Comparison of ENCODE assay signal across 15 cellular contexts in genomic region chr10:30047924-30048531, GRCh38. TPM values are rescaled to one million over a fixed set of nuclear protein-coding genes. Genes with fewer than 3 reads are reported as not detected.
DNase-seq lines count a peak whose midpoint lies in the region; ATAC-seq and TF ChIP-seq lines count a peak whose summit lies in the region.
"Had no signal": no experiment of that assay in that cellular context is flagged by ENCODE, and none has a peak within 500 bp of the region (broad histone marks: within the 10 kb centered on the region; RNA-seq: fewer than 3 reads in every experiment).

No MANE protein-coding gene starts in this region.

- no peak overlapping the region for H3K9ac ChIP-seq in DND-41 (ENCODE audit: low read depth, low read length)

- H3K9me3 ChIP-seq in DND-41 (ENCODE audit: insufficient read depth, low read length, severe bottlenecking): no peaks in the 10 kb centered on the region
- H3K9me3 ChIP-seq: mucosa of descending colon had no signal

- no peak overlapping the region for H2AFZ ChIP-seq in DND-41 (ENCODE audit: low read depth, low read length)

- ATAC-seq in DND-41 (ENCODE audit: insufficient read depth, low read depth) (0 out of 3 replicates have a peak, but pooled peaks have one; percentile 33), HG02642 (IDR thresholded peaks at IDR 0.05; ENCODE audit: poor library complexity, unreplicated experiment) (no peak)
- ATAC-seq: mucosa of descending colon had no signal

- DNase-seq in activated naive CD4-positive, alpha-beta T cell (lab: John Stamatoyannopoulos, UW): no peak
- DNase-seq in DND-41 (no peak), DMS79 (lab: John Stamatoyannopoulos, UW) (no peak), NCI-H1092 treated with DMSO at 0.1 percent for 48 hours (lab: John Stamatoyannopoulos, UW) (no peak)
- DNase-seq in activated T-helper 1 cell treated with anti-CD3 and anti-CD28 coated beads, Interleukin-12 subunit alpha, Interleukin-12 subunit beta, Interleukin-2, Interleukin-4 antibody, amounts not matched to agents 30 ng/mL and 10 ng/mL and 1 ng/mL, durations not matched to agents 14 hours and 24 hours and 36 hours (ENCODE audit: low spot score): peak; percentile 18
- DNase-seq: IMR-90; MM.1S; mucosa of descending colon; NCI-H187; NCI-H226; NK-92 treated with Interleukin-12 subunit alpha and Interleukin-12 subunit beta, amount 100 ng/mL, for 24 hours; RPMI8226 had no signal

- no peak overlapping the region for H3K27ac ChIP-seq in DND-41 (ENCODE audit: low read length)

- peaks cover 22% of the 10 kb centered on the region for H3K4me1 Mint-ChIP-seq in activated naive CD4-positive, alpha-beta T cell treated with anti-CD3 and anti-CD28 coated beads, Interleukin-2, amount 50 U/mL, for 24 hours
- H3K4me1 Mint-ChIP-seq in activated T-helper 1 cell treated with anti-CD3 and anti-CD28 coated beads, Interleukin-12 subunit alpha, Interleukin-12 subunit beta, Interleukin-2, Interleukin-4 antibody, amounts not matched to agents 30 ng/mL and 10 ng/mL and 1 ng/mL, durations not matched to agents 14 hours and 24 hours and 36 hours (ENCODE audit: low read depth): peaks cover 23% of the 10 kb centered on the region
- H3K4me1 Mint-ChIP-seq in stimulated activated naive CD8-positive, alpha-beta T cell treated with anti-CD3 and anti-CD28 coated beads, Interleukin-15, Interleukin-2, amounts not matched to agents 100 ng/mL and 50 ng/mL, for 24 hours (ENCODE audit: low read depth): peaks cover 25% of the 10 kb centered on the region

- H3K27me3 ChIP-seq in DND-41 (ENCODE audit: insufficient read depth, low read length, poor library complexity): no peaks in the 10 kb centered on the region

- no peak overlapping the region for H3K27ac Mint-ChIP-seq in activated naive CD4-positive, alpha-beta T cell treated with anti-CD3 and anti-CD28 coated beads, Interleukin-2, amount 50 U/mL, for 24 hours
- H3K27ac Mint-ChIP-seq in activated T-helper 1 cell treated with anti-CD3 and anti-CD28 coated beads, Interleukin-12 subunit alpha, Interleukin-12 subunit beta, Interleukin-2, Interleukin-4 antibody, amounts not matched to agents 30 ng/mL and 10 ng/mL and 1 ng/mL, durations not matched to agents 14 hours and 24 hours and 36 hours: no peak overlapping the region
- H3K27ac Mint-ChIP-seq in stimulated activated naive CD8-positive, alpha-beta T cell treated with anti-CD3 and anti-CD28 coated beads, Interleukin-15, Interleukin-2, amounts not matched to agents 100 ng/mL and 50 ng/mL, for 24 hours: no peak overlapping the region

- H3K4me3 Mint-ChIP-seq in activated naive CD4-positive, alpha-beta T cell treated with anti-CD3 and anti-CD28 coated beads, Interleukin-2, amount 50 U/mL, for 24 hours: peak overlapping the region; percentile 66
- peak overlapping the region; percentile 63 for H3K4me3 Mint-ChIP-seq in activated T-helper 1 cell treated with anti-CD3 and anti-CD28 coated beads, Interleukin-12 subunit alpha, Interleukin-12 subunit beta, Interleukin-2, Interleukin-4 antibody, amounts not matched to agents 30 ng/mL and 10 ng/mL and 1 ng/mL, durations not matched to agents 14 hours and 24 hours and 36 hours
- peak overlapping the region; percentile 40 for H3K4me3 Mint-ChIP-seq in stimulated activated naive CD8-positive, alpha-beta T cell treated with anti-CD3 and anti-CD28 coated beads, Interleukin-15, Interleukin-2, amounts not matched to agents 100 ng/mL and 50 ng/mL, for 24 hours

- H3K4me2 ChIP-seq in DND-41 (ENCODE audit: insufficient read depth, low read length): no peak overlapping the region

- no peaks in the 10 kb centered on the region for H4K20me1 ChIP-seq in DND-41 (ENCODE audit: insufficient read depth, low read length)

- peaks cover 47% of the 10 kb centered on the region for H3K27me3 Mint-ChIP-seq in activated naive CD4-positive, alpha-beta T cell treated with anti-CD3 and anti-CD28 coated beads, Interleukin-2, amount 50 U/mL, for 24 hours
- peaks cover 43% of the 10 kb centered on the region for H3K27me3 Mint-ChIP-seq in activated T-helper 1 cell treated with anti-CD3 and anti-CD28 coated beads, Interleukin-12 subunit alpha, Interleukin-12 subunit beta, Interleukin-2, Interleukin-4 antibody, amounts not matched to agents 30 ng/mL and 10 ng/mL and 1 ng/mL, durations not matched to agents 14 hours and 24 hours and 36 hours (ENCODE audit: insufficient read depth)
- peaks cover 74% of the 10 kb centered on the region for H3K27me3 Mint-ChIP-seq in stimulated activated naive CD8-positive, alpha-beta T cell treated with anti-CD3 and anti-CD28 coated beads, Interleukin-15, Interleukin-2, amounts not matched to agents 100 ng/mL and 50 ng/mL, for 24 hours

- no peaks in the 10 kb centered on the region for H3K79me2 ChIP-seq in DND-41 (ENCODE audit: insufficient read depth, low read length)

- no peak for TF ChIP-seq CTCF in DND-41 (IDR thresholded peaks at IDR 0.05; ENCODE audit: borderline replicate concordance, extremely low read depth, low read length, poor library complexity, severe bottlenecking)

- 0 out of 2 replicates have a peak, but pooled peaks cover 5% of the 10 kb centered on the region for H3K4me1 ChIP-seq in DND-41 (ENCODE audit: insufficient read depth, low read length)

- H3K9me3 Mint-ChIP-seq in activated naive CD4-positive, alpha-beta T cell treated with anti-CD3 and anti-CD28 coated beads, Interleukin-2, amount 50 U/mL, for 24 hours: no peaks in the 10 kb centered on the region
- H3K9me3 Mint-ChIP-seq in activated T-helper 1 cell treated with anti-CD3 and anti-CD28 coated beads, Interleukin-12 subunit alpha, Interleukin-12 subunit beta, Interleukin-2, Interleukin-4 antibody, amounts not matched to agents 30 ng/mL and 10 ng/mL and 1 ng/mL, durations not matched to agents 14 hours and 24 hours and 36 hours: no peaks in the 10 kb centered on the region
- H3K9me3 Mint-ChIP-seq in stimulated activated naive CD8-positive, alpha-beta T cell treated with anti-CD3 and anti-CD28 coated beads, Interleukin-15, Interleukin-2, amounts not matched to agents 100 ng/mL and 50 ng/mL, for 24 hours: no peaks in the 10 kb centered on the region

- H3K4me3 ChIP-seq in DND-41 (ENCODE audit: low read depth in 1 of 2, low read length in 2 of 2): no peak overlapping the region
- H3K4me3 ChIP-seq: mucosa of descending colon had no signal

- intact Hi-C loops in activated T-helper 1 cell treated with anti-CD3 and anti-CD28 coated beads, Interleukin-12 subunit alpha, Interleukin-12 subunit beta, Interleukin-2, Interleukin-4 antibody, amounts not matched to agents 30 ng/mL and 10 ng/mL and 1 ng/mL, durations not matched to agents 14 hours and 24 hours and 36 hours (cut with micrococcal nuclease): loop anchor here (2.0 to 5.0 kb wide), 2 partner anchors 21 to 51 kb away; no protein-coding TSS in a partner anchor

- H3K36me3 ChIP-seq in DND-41 (ENCODE audit: insufficient read depth, low read length): no peaks in the 10 kb centered on the region

- peaks cover 1% of the 10 kb centered on the region for H3K36me3 Mint-ChIP-seq in activated naive CD4-positive, alpha-beta T cell treated with anti-CD3 and anti-CD28 coated beads, Interleukin-2, amount 50 U/mL, for 24 hours
- H3K36me3 Mint-ChIP-seq in activated T-helper 1 cell treated with anti-CD3 and anti-CD28 coated beads, Interleukin-12 subunit alpha, Interleukin-12 subunit beta, Interleukin-2, Interleukin-4 antibody, amounts not matched to agents 30 ng/mL and 10 ng/mL and 1 ng/mL, durations not matched to agents 14 hours and 24 hours and 36 hours (ENCODE audit: low read depth): peaks cover 4% of the 10 kb centered on the region
- H3K36me3 Mint-ChIP-seq in stimulated activated naive CD8-positive, alpha-beta T cell treated with anti-CD3 and anti-CD28 coated beads, Interleukin-15, Interleukin-2, amounts not matched to agents 100 ng/mL and 50 ng/mL, for 24 hours (ENCODE audit: low read depth): no peaks in the 10 kb centered on the region

RNA-seq across cellular contexts. Expression of gene JCAD, which starts 11.4 kb away (rescaled TPM):
- total RNA-seq in activated T-helper 1 cell treated with anti-CD3 and anti-CD28 coated beads, Interleukin-12 subunit alpha, Interleukin-12 subunit beta, Interleukin-2, Interleukin-4 antibody, amounts not matched to agents 30 ng/mL and 10 ng/mL and 1 ng/mL, durations not matched to agents 14 hours and 24 hours and 36 hours: 0.15 and 0.31 TPM in 2 replicates
